In the genomic region with DNA sequence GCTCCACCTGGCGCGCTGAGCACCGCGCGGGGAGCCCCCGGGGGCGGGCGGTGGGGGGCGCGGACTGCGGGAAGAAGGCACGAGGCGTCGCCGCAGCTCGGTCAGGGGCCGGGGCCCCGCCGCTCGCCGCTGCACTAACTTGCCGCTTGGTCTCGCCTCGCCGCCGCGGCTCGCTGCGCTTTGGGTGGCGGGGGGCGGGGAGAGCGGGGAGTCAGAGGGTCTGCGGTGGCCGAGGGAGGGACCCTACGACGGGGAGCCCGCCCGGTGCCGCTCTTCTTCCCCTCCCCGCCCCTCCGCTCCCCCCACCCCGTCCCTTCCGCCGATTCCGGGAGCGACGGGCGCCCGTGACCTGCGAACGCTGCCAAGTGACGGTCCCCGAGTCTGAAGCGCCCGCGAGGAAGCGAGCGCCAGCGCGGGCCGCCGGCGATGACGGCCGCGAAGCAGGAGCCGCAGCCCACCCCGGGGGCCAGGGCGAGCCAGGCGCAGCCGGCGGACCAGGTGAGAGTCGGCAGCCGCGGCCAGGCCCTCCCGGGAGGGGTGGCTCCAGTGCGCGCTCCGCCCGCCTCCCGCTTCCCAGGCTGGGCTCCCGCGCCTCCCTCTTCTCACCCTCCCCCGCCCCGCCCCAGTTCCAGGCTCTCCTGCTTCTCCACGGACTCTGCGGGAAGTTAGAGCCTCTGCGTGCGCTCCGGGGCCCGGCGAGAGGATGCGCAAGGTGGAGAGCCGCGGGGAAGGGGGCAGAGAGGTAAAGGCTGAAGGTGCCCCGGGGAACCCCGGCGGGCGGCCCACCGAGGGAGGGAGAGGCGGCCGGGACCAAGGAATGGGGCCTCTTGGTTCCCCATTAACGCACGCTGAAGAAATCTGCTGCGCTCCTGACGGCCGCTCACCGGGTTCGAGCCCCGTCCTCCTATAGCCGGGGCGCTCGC, we compare ENCODE assay signal across 10 cellular contexts.
DNase-seq lines count a peak whose midpoint lies in the region; ATAC-seq and TF ChIP-seq lines count a peak whose summit lies in the region.
"Had no signal": no experiment of that assay in that cellular context is flagged by ENCODE, and none has a peak within 500 bp of the region (broad histone marks: within the 10 kb centered on the region; RNA-seq: fewer than 3 reads in every experiment).

No MANE protein-coding gene starts in this region.

- no peak for TF ChIP-seq CTCF in mesothelial cell of epicardium (IDR thresholded peaks at IDR 0.05; ENCODE audit: unreplicated experiment)

- no peak for ATAC-seq in GM21825 (IDR thresholded peaks at IDR 0.05; ENCODE audit: unreplicated experiment)
- no peak for ATAC-seq in GM21786 (IDR thresholded peaks at IDR 0.05; ENCODE audit: unreplicated experiment)

- H3K27ac ChIP-seq in duodenal mucosa (ENCODE audit: low read depth, low read length), result no peak overlapping the region

- peak overlapping the region; percentile 83 for H3K27ac Mint-ChIP-seq in mesothelial cell of epicardium

- peak overlapping the region; percentile 91 for H3K4me3 Mint-ChIP-seq in mesothelial cell of epicardium

- no peaks in the 10 kb centered on the region for H3K36me3 Mint-ChIP-seq in mesothelial cell of epicardium
- H3K36me3 Mint-ChIP-seq: CD4-positive, alpha-beta memory T cell had no signal

- peak overlapping the region; percentile 37 to 45 for H3K4me3 ChIP-seq in duodenal mucosa (ENCODE audit: low read depth in 1 of 2, low read length in 2 of 2)

- H3K36me3 ChIP-seq in duodenal mucosa (ENCODE audit: control insufficient read depth in 1 of 2, insufficient read depth in 2 of 2, low read length in 2 of 2), result no peaks in the 10 kb centered on the region

- peaks cover 7 to 10% of the 10 kb centered on the region in 2 donors for H3K27me3 ChIP-seq in duodenal mucosa (ENCODE audit: control insufficient read depth in 1 of 2, insufficient read depth in 2 of 2, low read length in 2 of 2)

- H3K9me3 ChIP-seq in duodenal mucosa (ENCODE audit: control insufficient read depth in 1 of 2, low read length in 2 of 2), result no peaks in the 10 kb centered on the region

- H3K4me1 Mint-ChIP-seq in mesothelial cell of epicardium, result peaks cover 41% of the 10 kb centered on the region

- peak; percentile 3 for DNase-seq in stimulated activated CD4-positive, alpha-beta T cell treated with anti-CD3 and anti-CD28 coated beads, Interleukin-15, amount 100 ng/mL, for 24 hours
- no peak for DNase-seq in stimulated activated CD4-positive, alpha-beta T cell treated with anti-CD3 and anti-CD28 coated beads, Interleukin-12 subunit alpha, Interleukin-12 subunit beta, amount 100 ng/mL, for 4 hours
- DNase-seq in mesothelial cell of epicardium (ENCODE audit: low spot score in 2 of 2, unreplicated experiment in 2 of 2) (peak; percentile 44 to 65), OCI-M2 (lab: John Stamatoyannopoulos, UW; ENCODE audit: unreplicated experiment) (no peak), KG1 (lab: John Stamatoyannopoulos, UW) (no peak)
- DNase-seq: activated CD4-positive, alpha-beta T cell treated with anti-CD3 and anti-CD28 coated beads for 48 hours; CD4-positive, alpha-beta memory T cell had no signal

- peaks cover 30% of the 10 kb centered on the region for H3K27me3 Mint-ChIP-seq in mesothelial cell of epicardium (ENCODE audit: low read depth)

- H3K9me3 Mint-ChIP-seq in mesothelial cell of epicardium, result no peaks in the 10 kb centered on the region

- no peaks in the 10 kb centered on the region for H3K4me1 ChIP-seq in duodenal mucosa (ENCODE audit: control insufficient read depth in 1 of 2, insufficient read depth in 2 of 2, low read length in 2 of 2)

- H3K9ac ChIP-seq in duodenal mucosa (ENCODE audit: low read depth in 1 of 2, low read length in 2 of 2), result no peak overlapping the region

Comparison
In these comparisons a context has a peak if more than half of its experiments do, and no peak if none do; other contexts are left out.
1. DNase-seq: peak in stimulated activated CD4-positive, alpha-beta T cell treated with anti-CD3 and anti-CD28 coated beads, Interleukin-15, amount 100 ng/mL, for 24 hours (single experiment) and mesothelial cell of epicardium (2 of 2); none in stimulated activated CD4-positive, alpha-beta T cell treated with anti-CD3 and anti-CD28 coated beads, Interleukin-12 subunit alpha, Interleukin-12 subunit beta, amount 100 ng/mL, for 4 hours (single experiment), OCI-M2 (single experiment) and KG1 (single experiment).